1 cellular context compared by ENCODE assay signal in the genomic region with DNA sequence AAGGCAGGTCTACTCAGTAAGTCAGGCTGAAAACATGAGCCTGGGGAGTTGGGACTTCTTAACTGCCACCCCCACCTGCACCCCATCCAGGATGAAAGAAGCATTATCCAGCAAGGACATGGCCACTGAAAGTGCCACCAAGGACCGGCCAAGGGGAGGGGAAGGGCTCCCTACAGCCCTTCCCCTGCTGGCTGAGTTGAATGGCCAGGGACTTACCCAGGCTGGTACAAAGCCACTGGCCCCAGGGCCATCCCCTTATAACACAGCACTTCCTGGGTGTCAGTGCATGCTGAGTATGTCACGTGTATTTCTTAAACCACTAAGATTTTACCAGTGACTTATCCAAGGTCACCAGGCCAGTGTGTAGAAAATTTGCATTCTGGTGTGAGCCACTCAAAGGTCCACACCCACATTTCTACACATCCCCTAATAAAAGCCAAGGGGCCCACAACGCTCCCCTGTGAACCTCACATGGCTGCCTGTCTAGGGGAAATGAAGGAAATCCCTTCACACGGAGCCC.
TF ChIP-seq lines count a peak whose summit lies in the region.

No MANE protein-coding gene starts in this region.

TF ChIP-seq in HepG2, 621 proteins besides CTCF, POLR2A, EP300 and RAD21 (continued from another document):
- TF ChIP-seq, protein P1, sequence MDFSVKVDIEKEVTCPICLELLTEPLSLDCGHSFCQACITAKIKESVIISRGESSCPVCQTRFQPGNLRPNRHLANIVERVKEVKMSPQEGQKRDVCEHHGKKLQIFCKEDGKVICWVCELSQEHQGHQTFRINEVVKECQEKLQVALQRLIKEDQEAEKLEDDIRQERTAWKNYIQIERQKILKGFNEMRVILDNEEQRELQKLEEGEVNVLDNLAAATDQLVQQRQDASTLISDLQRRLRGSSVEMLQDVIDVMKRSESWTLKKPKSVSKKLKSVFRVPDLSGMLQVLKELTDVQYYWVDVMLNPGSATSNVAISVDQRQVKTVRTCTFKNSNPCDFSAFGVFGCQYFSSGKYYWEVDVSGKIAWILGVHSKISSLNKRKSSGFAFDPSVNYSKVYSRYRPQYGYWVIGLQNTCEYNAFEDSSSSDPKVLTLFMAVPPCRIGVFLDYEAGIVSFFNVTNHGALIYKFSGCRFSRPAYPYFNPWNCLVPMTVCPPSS (IDR thresholded peaks at IDR 0.05) = no peak
- TF ChIP-seq CBX1 (IDR thresholded peaks at IDR 0.05; ENCODE audit: low read depth) (no peak), ZNF83 (CRISPR knock-in tag; IDR thresholded peaks at IDR 0.05; ENCODE audit: borderline replicate concordance) (no peak)
